In genomic region chr7:134646425-134647305, GRCh38 we compare ENCODE assay signal across 8 cellular contexts. TPM values are rescaled to one million over a fixed set of nuclear protein-coding genes. Genes with fewer than 3 reads are reported as not detected.
DNase-seq lines count a peak whose midpoint lies in the region; ATAC-seq and TF ChIP-seq lines count a peak whose summit lies in the region.

TSS of gene BPGM (plus strand) at chr7:134646853. CDS start at chr7:134661508, 14,655 bp downstream.

- no peaks in the 10 kb centered on the region for H4K20me1 ChIP-seq in PC-9 (ENCODE audit: insufficient read depth)

- H3K36me3 ChIP-seq in PC-9 (ENCODE audit: low read depth) (no peaks in the 10 kb centered on the region), muscle layer of colon (ENCODE audit: insufficient read depth, low read length) (no peaks in the 10 kb centered on the region)

- H2AFZ ChIP-seq in PC-9, result peak within 1 kb of the TSS; percentile 93

- H3K79me2 ChIP-seq in PC-9 (ENCODE audit: low read depth), result peaks cover 30% of the 10 kb centered on the region

- H3K27ac Mint-ChIP-seq in activated T-cell treated with anti-CD3 and anti-CD28 coated beads, Interleukin-2, amount 50 U/mL, for 24 hours, result no peak within 1 kb of the TSS

- in situ Hi-C loops in KBM-7 (cut with MboI; ENCODE audit: low pct_unique_long_range_greater_than_20kb, low sequenced_read_pairs), result no loop called here

- TSS peak; percentile 70 for BruUV-seq in PC-9 (replicated peaks; lab: Mats Ljungman, UMichigan)

- ATAC-seq in GM21717 (IDR thresholded peaks at IDR 0.05; ENCODE audit: unreplicated experiment), result peak; percentile 99
- ATAC-seq in esophagus mucosa, result peak; percentile 100

- H3K27ac ChIP-seq in PC-9 (peak within 1 kb of the TSS; percentile 34), muscle layer of colon (ENCODE audit: low read depth, low read length) (peak within 1 kb of the TSS; percentile 75)

- no peaks in the 10 kb centered on the region for H3K9me2 ChIP-seq in PC-9 (ENCODE audit: insufficient read depth)

- H3F3A ChIP-seq in PC-9 (ENCODE audit: insufficient read depth, low read depth), result no peaks in the 10 kb centered on the region; the same call in 1 of the 2 replicates

- no peaks in the 10 kb centered on the region for H3K27me3 Mint-ChIP-seq in activated T-cell treated with anti-CD3 and anti-CD28 coated beads, Interleukin-2, amount 50 U/mL, for 24 hours

- peak within 1 kb of the TSS; percentile 77 for H3K4me3 ChIP-seq in PC-9
- H3K4me3 ChIP-seq in muscle layer of colon (ENCODE audit: low read depth in 1 of 2, low read length in 2 of 2), result peak within 1 kb of the TSS; percentile 66 to 85

- CTCF ChIA-PET in PC-9 (lab: Charles Lee), result no interaction called here

- H3K27me3 ChIP-seq in PC-9 (ENCODE audit: insufficient read depth, low read depth) (no peaks in the 10 kb centered on the region), muscle layer of colon (ENCODE audit: control insufficient read depth in 1 of 2, insufficient read depth in 2 of 2, low read length in 2 of 2) (no peaks in the 10 kb centered on the region)

- TF ChIP-seq CTCF in PC-9 (conservative IDR thresholded peaks at IDR 0.05), result no peak

- H3K9ac ChIP-seq in muscle layer of colon (ENCODE audit: low read length), result peak within 1 kb of the TSS; percentile 88

- intact Hi-C loops in PC-9 (cut with micrococcal nuclease; ENCODE audit: unreplicated experiment), result no loop called here

- POLR2A ChIA-PET in PC-9 (lab: Charles Lee; ENCODE audit: unreplicated experiment), result interaction anchor here (0.5 to 0.7 kb wide), 5 partner anchors 33 to 258 kb away, joined by 3 to 12 read pairs (median 7); no protein-coding TSS in a partner anchor

- H3K9me3 ChIP-seq in PC-9 (ENCODE audit: insufficient read depth, low read depth), result no peaks in the 10 kb centered on the region
- H3K9me3 ChIP-seq in muscle layer of colon (ENCODE audit: low read length), result no peaks in the 10 kb centered on the region

- peak within 1 kb of the TSS; percentile 86 for H3K4me2 ChIP-seq in PC-9

- H3K36me3 Mint-ChIP-seq in activated T-cell treated with anti-CD3 and anti-CD28 coated beads, Interleukin-2, amount 50 U/mL, for 24 hours (ENCODE audit: low read depth), result peaks cover 18% of the 10 kb centered on the region

- peaks cover 16% of the 10 kb centered on the region for H3K4me1 ChIP-seq in PC-9 (replicated peaks; ENCODE audit: insufficient read depth)
- peaks cover 8% of the 10 kb centered on the region for H3K4me1 ChIP-seq in muscle layer of colon (ENCODE audit: insufficient read depth, low read length)

- DNase-seq in DMS79 (lab: John Stamatoyannopoulos, UW) (peak; percentile 100), KBM-7 (peak; percentile 99), PC-9 (peak; percentile 99 to 100)
- DNase-seq in activated T-cell treated with anti-CD3 and anti-CD28 coated beads, Interleukin-2, amount 50 U/mL, for 24 hours, result peak; percentile 93
- peak; percentile 88 for DNase-seq in stimulated activated CD8-positive, alpha-beta memory T cell treated with anti-CD3 and anti-CD28 coated beads, Interleukin-7, amount 100 ng/mL, for 24 hours (ENCODE audit: low read depth)

- no peak within 1 kb of the TSS for H3K4me3 Mint-ChIP-seq in activated T-cell treated with anti-CD3 and anti-CD28 coated beads, Interleukin-2, amount 50 U/mL, for 24 hours

- peaks cover 38% of the 10 kb centered on the region for H3K4me1 Mint-ChIP-seq in activated T-cell treated with anti-CD3 and anti-CD28 coated beads, Interleukin-2, amount 50 U/mL, for 24 hours (ENCODE audit: low read depth)

- peaks cover 2% of the 10 kb centered on the region for H3K9me3 Mint-ChIP-seq in activated T-cell treated with anti-CD3 and anti-CD28 coated beads, Interleukin-2, amount 50 U/mL, for 24 hours

RNA-seq across cellular contexts. Expression of gene BPGM, which starts in this region (rescaled TPM):
- total RNA-seq in PC-9 (2021), result 18.5 and 24.6 TPM in 2 replicates
- 8.9 TPM for total RNA-seq in esophagus mucosa

Comparison
In these comparisons a context has a peak if more than half of its experiments do, and no peak if none do; other contexts are left out.
1. Peak in every context shown above with its lines: DNase-seq, ATAC-seq, H3K4me3 ChIP-seq and H3K27ac ChIP-seq.